Comparison of ENCODE assay signal across 8 cellular contexts in genomic region chr13:48078251-48078656, GRCh38. TPM values are rescaled to one million over a fixed set of nuclear protein-coding genes. Genes with fewer than 3 reads are reported as not detected.
DNase-seq lines count a peak whose midpoint lies in the region; ATAC-seq and TF ChIP-seq lines count a peak whose summit lies in the region.

No MANE protein-coding gene starts in this region.

- ATAC-seq in GM19043 (IDR thresholded peaks at IDR 0.05; ENCODE audit: low read depth, unreplicated experiment) (peak; percentile 94), HG03095 (IDR thresholded peaks at IDR 0.05; ENCODE audit: unreplicated experiment) (peak; percentile 94), RWPE2 (ENCODE audit: low read depth) (no peak)

- BruUV-seq in Calu3 (replicated peaks; lab: Mats Ljungman, UMichigan), result no TSS peak

- DNase-seq in Calu3 (peak; percentile 14), RWPE2 (ENCODE audit: low spot score) (no peak), left kidney (ENCODE audit: low read depth, low spot score) (peak; percentile 31), NCI-H774 (lab: John Stamatoyannopoulos, UW) (no peak), occipital lobe (lab: John Stamatoyannopoulos, UW) (no peak)
- no peak for DNase-seq in central memory CD4-positive, alpha-beta T cell

- no peak overlapping the region for H3K27ac Mint-ChIP-seq in Calu3 (ENCODE audit: unreplicated experiment)

- H3K27me3 ChIP-seq in RWPE2 (ENCODE audit: insufficient read depth, poor library complexity, severe bottlenecking), result no peaks in the 10 kb centered on the region

- no peak overlapping the region for H3K4me3 Mint-ChIP-seq in Calu3 (ENCODE audit: low read depth, unreplicated experiment)

- no peak overlapping the region for H3K27ac ChIP-seq in RWPE2 (ENCODE audit: poor library complexity, severe bottlenecking)

- CTCF ChIA-PET in Calu3 (lab: Charles Lee), result interaction anchor here (0.6 kb wide), 1 partner anchor 502 kb away, joined by 3 read pairs; no protein-coding TSS in a partner anchor

- peaks cover 91% of the 10 kb centered on the region for H3K36me3 ChIP-seq in RWPE2 (ENCODE audit: low read depth)

- TF ChIP-seq CTCF in Calu3 (IDR thresholded peaks at IDR 0.05; ENCODE audit: unreplicated experiment) (no peak), RWPE2 (IDR thresholded peaks at IDR 0.05; ENCODE audit: poor library complexity, severe bottlenecking) (peak; percentile 42)

- no peaks in the 10 kb centered on the region for H3K4me1 Mint-ChIP-seq in Calu3 (ENCODE audit: low read depth, unreplicated experiment)

- H3K4me1 ChIP-seq in RWPE2 (ENCODE audit: insufficient read depth, poor library complexity, severe bottlenecking), result no peaks in the 10 kb centered on the region

- H3K9me3 Mint-ChIP-seq in Calu3 (ENCODE audit: low read depth, unreplicated experiment), result no peaks in the 10 kb centered on the region

- no peaks in the 10 kb centered on the region for H3K36me3 Mint-ChIP-seq in Calu3 (ENCODE audit: insufficient read depth, unreplicated experiment)

- no peak overlapping the region for H3K4me3 ChIP-seq in RWPE2 (ENCODE audit: severe bottlenecking)

- intact Hi-C loops in Calu3 (cut with micrococcal nuclease; ENCODE audit: unreplicated experiment), result no loop called here

- H3K27me3 Mint-ChIP-seq in Calu3 (ENCODE audit: unreplicated experiment), result no peaks in the 10 kb centered on the region

- H3K9me3 ChIP-seq in RWPE2 (ENCODE audit: severe bottlenecking), result no peaks in the 10 kb centered on the region

RNA-seq across cellular contexts. Expression of gene MED4, which starts 16.6 kb away (rescaled TPM):
- total RNA-seq in Calu3 (2022) (28.5 and 31.9 TPM in 2 replicates), occipital lobe (30.9 TPM)

RNA-seq across cellular contexts. Expression of gene NUDT15, which starts 40.7 kb away (rescaled TPM):
- total RNA-seq in Calu3 (2022) (19.2 and 19.4 TPM in 2 replicates), occipital lobe (12.0 TPM)

Comparison
In these comparisons a context has a peak if more than half of its experiments do, and no peak if none do; other contexts are left out.
1. DNase-seq: peak in Calu3 (single experiment) and left kidney (single experiment); none in RWPE2 (single experiment), NCI-H774 (single experiment), central memory CD4-positive, alpha-beta T cell (single experiment) and occipital lobe (single experiment).